Comparison of ENCODE assay signal across 8 cellular contexts in the genomic region with DNA sequence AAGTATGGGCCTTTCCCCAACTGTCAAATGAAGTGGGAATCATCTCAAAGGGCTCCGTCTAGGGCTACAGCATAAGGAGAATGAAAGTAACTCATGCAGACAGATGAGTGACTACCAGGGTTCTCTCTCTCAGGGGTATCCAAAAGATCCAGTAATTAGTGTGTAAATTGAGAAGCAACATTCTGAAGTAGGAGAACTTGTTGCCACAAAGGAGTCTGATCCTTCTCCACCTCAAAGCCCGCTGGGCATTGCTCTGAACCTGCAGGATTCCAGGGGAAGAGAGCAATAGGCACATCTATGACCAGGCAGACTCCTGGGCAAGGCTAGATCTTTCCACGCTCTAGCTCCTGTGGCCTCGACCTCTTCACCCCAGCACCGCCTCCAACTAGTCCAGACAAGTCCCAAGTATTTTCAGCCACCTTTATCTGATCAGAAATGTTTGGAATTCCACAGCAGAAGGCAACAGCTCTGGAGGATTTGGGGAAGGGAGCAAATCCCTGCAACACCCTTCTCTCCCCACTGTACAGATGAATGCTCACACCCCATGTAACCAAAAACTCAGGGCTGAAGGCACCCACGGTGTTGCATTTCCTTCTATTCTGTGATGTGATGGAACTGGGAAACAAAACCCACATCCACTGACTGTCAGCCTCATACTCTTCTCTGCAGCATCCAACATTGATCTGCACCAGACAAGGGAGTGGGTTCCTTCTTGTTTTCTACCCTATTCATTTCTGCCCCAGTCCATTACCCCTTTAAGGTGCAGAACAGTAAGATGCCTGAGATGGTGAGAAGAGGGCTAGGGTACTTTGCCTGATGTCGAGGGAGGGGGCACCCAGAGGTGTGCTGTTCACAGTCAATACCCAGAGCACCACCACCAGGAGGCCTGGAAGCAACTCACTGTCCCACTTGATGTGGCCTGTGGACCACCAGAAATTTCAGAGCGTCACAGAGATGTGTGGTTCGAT. TPM values are rescaled to one million over a fixed set of nuclear protein-coding genes. Genes with fewer than 3 reads are reported as not detected.
DNase-seq lines count a peak whose midpoint lies in the region; TF ChIP-seq lines count a peak whose summit lies in the region.

No MANE protein-coding gene starts in this region.

- no peak overlapping the region for H2BK5ac ChIP-seq in H9 (ENCODE audit: insufficient read length, low read length)

- H3K4ac ChIP-seq in H9 (ENCODE audit: low read depth, low read length): no peak overlapping the region

- peak overlapping the region; percentile 29 for H2BK120ac ChIP-seq in H9 (ENCODE audit: low read depth, low read length, poor library complexity, severe bottlenecking)

- H3K4me2 ChIP-seq in H9 (ENCODE audit: insufficient read depth, insufficient read length, low read length): no peak overlapping the region

- TF ChIP-seq CTCF in H9 (conservative IDR thresholded peaks at IDR 0.05) (no peak), epithelial cell of proximal tubule (conservative IDR thresholded peaks at IDR 0.05; ENCODE audit: low read depth, low read length) (peak; percentile 27), prostate gland (IDR thresholded peaks at IDR 0.05) (no peak), colonic mucosa (IDR thresholded peaks at IDR 0.05) (no peak)

- H3K56ac ChIP-seq in H9 (ENCODE audit: insufficient read length, low read depth, low read length): no peak overlapping the region

- H3K9me3 ChIP-seq in H9 (ENCODE audit: control insufficient read depth, low read depth, low read length) (no peaks in the 10 kb centered on the region), prostate gland (no peaks in the 10 kb centered on the region), colonic mucosa (no peaks in the 10 kb centered on the region)

- H3T11ph ChIP-seq in H9 (ENCODE audit: low read length): no peak overlapping the region

- no peak overlapping the region; a peak in 1 of 5 replicates for H3K4me3 Mint-ChIP-seq in H9
- H3K4me3 Mint-ChIP-seq in T-helper 1 cell treated with Interleukin-12 subunit alpha and Interleukin-12 subunit beta and Interleukin-4 antibody, amounts not matched to agents 30 μg/mL and 1 μg/mL, for 36 hours: peak overlapping the region; percentile 9

- no CpG with 5 or more reads among the region's 9 CpGs for WGBS in H9 (ENCODE audit: extremely low coverage, insufficient read length, low lambda C conversion rate)
- WGBS in prostate gland: 57% methylated on average over 9 of the region's 9 CpGs

- no peak overlapping the region for H3K23ac ChIP-seq in H9 (ENCODE audit: insufficient read length, low read depth, low read length)

- H3K27me3 ChIP-seq in H9 (ENCODE audit: insufficient read depth, low read length) (no peaks in the 10 kb centered on the region), prostate gland (replicated peaks; ENCODE audit: insufficient read depth) (no peaks in the 10 kb centered on the region), colonic mucosa (no peaks in the 10 kb centered on the region)

- no peak overlapping the region for H4K8ac ChIP-seq in H9 (replicated peaks; ENCODE audit: insufficient read length, low read depth, low read length)

- H3K9ac ChIP-seq in H9 (ENCODE audit: extremely low read depth, insufficient read length, low read length): no peak overlapping the region
- H3K9ac ChIP-seq in colonic mucosa (ENCODE audit: low read depth in 2 of 2, low read length in 2 of 2): no peak overlapping the region

- no peak overlapping the region for H2BK15ac ChIP-seq in H9 (ENCODE audit: low read depth, low read length)

- H3K23me2 ChIP-seq in H9 (ENCODE audit: insufficient read length, low read depth, low read length, poor library complexity, severe bottlenecking): no peaks in the 10 kb centered on the region

- H2AFZ ChIP-seq in H9 (ENCODE audit: low read length): no peak overlapping the region

- H4K5ac ChIP-seq in H9 (ENCODE audit: insufficient read length, low read depth, low read length): no peak overlapping the region

- no peaks in the 10 kb centered on the region for H4K20me1 ChIP-seq in H9 (ENCODE audit: control insufficient read depth, insufficient read depth, insufficient read length)

- no peaks in the 10 kb centered on the region for H3K9me3 Mint-ChIP-seq in H9
- no peaks in the 10 kb centered on the region for H3K9me3 Mint-ChIP-seq in T-helper 1 cell treated with Interleukin-12 subunit alpha and Interleukin-12 subunit beta and Interleukin-4 antibody, amounts not matched to agents 30 μg/mL and 1 μg/mL, for 36 hours

- H3K14ac ChIP-seq in H9 (ENCODE audit: insufficient read depth, low read length): peak overlapping the region; percentile 63; the same call in 1 of the 2 replicates

- H3K79me2 ChIP-seq in H9 (ENCODE audit: insufficient read depth, low read length): no peaks in the 10 kb centered on the region

- H3K4me1 Mint-ChIP-seq in H9: peaks cover 29 to 44% of the 10 kb centered on the region in 2 experiments
- peaks cover 80% of the 10 kb centered on the region for H3K4me1 Mint-ChIP-seq in T-helper 1 cell treated with Interleukin-12 subunit alpha and Interleukin-12 subunit beta and Interleukin-4 antibody, amounts not matched to agents 30 μg/mL and 1 μg/mL, for 36 hours (ENCODE audit: low read depth)

- no peaks in the 10 kb centered on the region for H3K27me3 Mint-ChIP-seq in H9 (ENCODE audit: low read depth)
- H3K27me3 Mint-ChIP-seq in T-helper 1 cell treated with Interleukin-12 subunit alpha and Interleukin-12 subunit beta and Interleukin-4 antibody, amounts not matched to agents 30 μg/mL and 1 μg/mL, for 36 hours (ENCODE audit: low read depth): no peaks in the 10 kb centered on the region

- H3K27ac Mint-ChIP-seq in H9: peak overlapping the region; percentile 37 to 90 (median 74); a peak in 5 of 7 replicates
- peak overlapping the region; percentile 64 for H3K27ac Mint-ChIP-seq in T-helper 1 cell treated with Interleukin-12 subunit alpha and Interleukin-12 subunit beta and Interleukin-4 antibody, amounts not matched to agents 30 μg/mL and 1 μg/mL, for 36 hours

- no peak overlapping the region for H2AK5ac ChIP-seq in H9 (ENCODE audit: insufficient read length, low read length)

- H2BK20ac ChIP-seq in H9 (ENCODE audit: low read depth, low read length, poor library complexity, severe bottlenecking): no peak overlapping the region

- no peak for TF ChIP-seq POLR2A in prostate gland (IDR thresholded peaks at IDR 0.05)

- peak overlapping the region; percentile 27 for H3K18ac ChIP-seq in H9 (ENCODE audit: insufficient read length, low read depth, low read length)

- H3K79me1 ChIP-seq in H9 (ENCODE audit: insufficient read depth, low read depth, low read length, poor library complexity, severe bottlenecking): no peaks in the 10 kb centered on the region

- H3K27ac ChIP-seq in H9 (ENCODE audit: insufficient read length, low read depth, low read length): no peak overlapping the region
- peak overlapping the region; percentile 35 to 78 for H3K27ac ChIP-seq in prostate gland
- H3K27ac ChIP-seq in colonic mucosa: no peak overlapping the region

- H2BK12ac ChIP-seq in H9 (ENCODE audit: insufficient read length, low read depth, low read length): no peak overlapping the region

- H3K4me3 ChIP-seq in epithelial cell of proximal tubule (ENCODE audit: low read depth, low read length) (no peak overlapping the region), prostate gland (no peak overlapping the region), colonic mucosa (no peak overlapping the region)

- no peaks in the 10 kb centered on the region for H3K36me3 ChIP-seq in prostate gland
- no peaks in the 10 kb centered on the region for H3K36me3 ChIP-seq in colonic mucosa

- intact Hi-C loops in prostate gland (cut with DNase I) (no loop called here), colonic mucosa (cut with DNase I) (no loop called here)

- no peaks in the 10 kb centered on the region for H3K4me1 ChIP-seq in H9 (ENCODE audit: insufficient read depth, low read length)
- H3K4me1 ChIP-seq in prostate gland (replicated peaks): peaks cover 30% of the 10 kb centered on the region
- peaks cover 6% of the 10 kb centered on the region for H3K4me1 ChIP-seq in colonic mucosa

- peaks cover 0 to 44% (median 13%) of the 10 kb centered on the region in 3 experiments; a peak in 5 of 7 replicates for H3K36me3 Mint-ChIP-seq in H9 (ENCODE audit: insufficient read depth in 1 of 3, low read depth in 3 of 3)
- peaks cover 53% of the 10 kb centered on the region for H3K36me3 Mint-ChIP-seq in T-helper 1 cell treated with Interleukin-12 subunit alpha and Interleukin-12 subunit beta and Interleukin-4 antibody, amounts not matched to agents 30 μg/mL and 1 μg/mL, for 36 hours (ENCODE audit: low read depth)

- DNase-seq in H9 (no peak), epithelial cell of proximal tubule (ENCODE audit: low read depth) (no peak), prostate gland (ENCODE audit: low spot score) (no peak), colonic mucosa (no peak), epidermal melanocyte (ENCODE audit: insufficient read length, low spot score) (no peak), NCI-H774 (lab: John Stamatoyannopoulos, UW) (no peak)
- DNase-seq in stimulated activated CD4-positive, alpha-beta T cell treated with anti-CD3 and anti-CD28 coated beads, Interleukin-4, amount 100 ng/mL, for 1 hour: no peak

- H4K91ac ChIP-seq in H9 (ENCODE audit: insufficient read length, low read depth, low read length): no peak overlapping the region

RNA-seq across cellular contexts. Expression of a gene that starts 41.0 kb away (rescaled TPM):
- total RNA-seq in H9 (2021) (not detected in 2 replicates), epithelial cell of proximal tubule (not detected in 2 replicates), prostate gland (1 to 10 TPM in 1 of 2 donors, under 1 TPM in 1; 0.41 to 3.6 TPM), colonic mucosa (under 1 TPM in 1 of 2 donors, not detected in 1; 0.52 TPM)

RNA-seq across cellular contexts. Expression of a gene that starts 44.0 kb away (rescaled TPM):
- total RNA-seq in H9 (2021) (105 and 109 TPM in 2 replicates), epithelial cell of proximal tubule (197 and 209 TPM in 2 replicates), prostate gland (100 to 1,000 TPM; 127 to 155 TPM), colonic mucosa (10 to 100 TPM; 55.9 to 59.4 TPM)

Comparison
In these comparisons a context has a peak if more than half of its experiments do, and no peak if none do; other contexts are left out.
1. H3K27ac ChIP-seq: peak in prostate gland (2 of 2); none in H9 (single experiment) and colonic mucosa (single experiment).